Comparison of ENCODE assay signal across 12 cellular contexts in genomic region chr19:16085115-16085514, GRCh38. TPM values are rescaled to one million over a fixed set of nuclear protein-coding genes. Genes with fewer than 3 reads are reported as not detected.
DNase-seq lines count a peak whose midpoint lies in the region; ATAC-seq and TF ChIP-seq lines count a peak whose summit lies in the region.
"Had no signal": no experiment of that assay in that cellular context is flagged by ENCODE, and none has a peak within 500 bp of the region (broad histone marks: within the 10 kb centered on the region; RNA-seq: fewer than 3 reads in every experiment).

No MANE protein-coding gene starts in this region.

- peak overlapping the region in 1 of 2 donors; percentile 82 for H3K27ac Mint-ChIP-seq in activated naive CD4-positive, alpha-beta T cell treated with anti-CD3 and anti-CD28 coated beads, Interleukin-2, amount 50 U/mL, for 72 hours
- H3K27ac Mint-ChIP-seq in activated CD4-positive, alpha-beta memory T cell treated with anti-CD3 and anti-CD28 coated beads, Interleukin-2, amount 10 ng/mL, durations not matched to agents 7 days and 5 days = peak overlapping the region; percentile 97

- H3K27ac ChIP-seq in foreskin keratinocyte (no peak overlapping the region), upper lobe of left lung (peak overlapping the region; percentile 51 to 77 (median 64))
- H3K27ac ChIP-seq: gastrocnemius medialis had no signal

- H3K9me3 Mint-ChIP-seq in activated naive CD4-positive, alpha-beta T cell treated with anti-CD3 and anti-CD28 coated beads, Interleukin-2, amount 50 U/mL, for 72 hours = no peaks in the 10 kb centered on the region
- H3K9me3 Mint-ChIP-seq in activated CD4-positive, alpha-beta memory T cell treated with anti-CD3 and anti-CD28 coated beads, Interleukin-2, amount 10 ng/mL, durations not matched to agents 7 days and 5 days = no peaks in the 10 kb centered on the region

- peaks cover under 1% of the 10 kb centered on the region for H3K4me1 ChIP-seq in foreskin keratinocyte
- peaks cover 69 to 100% (median 83%) of the 10 kb centered on the region in 4 donors for H3K4me1 ChIP-seq in upper lobe of left lung

- no peak for TF ChIP-seq CTCF in foreskin keratinocyte (conservative IDR thresholded peaks at IDR 0.05)
- no peak for TF ChIP-seq CTCF in upper lobe of left lung (IDR thresholded peaks at IDR 0.05)

- peak overlapping the region; percentile 78 for H3K4me3 Mint-ChIP-seq in activated CD4-positive, alpha-beta memory T cell treated with anti-CD3 and anti-CD28 coated beads, Interleukin-2, amount 10 ng/mL, durations not matched to agents 7 days and 5 days

- 53 to 64% methylated on average over 6 of the region's 6 CpGs for WGBS in upper lobe of left lung, 2 donors

- no peaks in the 10 kb centered on the region for H3K27me3 Mint-ChIP-seq in activated CD4-positive, alpha-beta memory T cell treated with anti-CD3 and anti-CD28 coated beads, Interleukin-2, amount 10 ng/mL, durations not matched to agents 7 days and 5 days

- peaks cover 13 to 99% (median 83%) of the 10 kb centered on the region in 4 donors for H3K36me3 ChIP-seq in upper lobe of left lung
- H3K36me3 ChIP-seq: gastrocnemius medialis had no signal

- H3K9me3 ChIP-seq in upper lobe of left lung = no peaks in the 10 kb centered on the region
- H3K9me3 ChIP-seq: gastrocnemius medialis had no signal

- CTCF ChIA-PET in activated CD4-positive, alpha-beta memory T cell treated with anti-CD3 and anti-CD28 coated beads, Interleukin-2, amount 10 ng/mL, durations not matched to agents 7 days and 5 days (lab: Charles Lee) = interaction anchor here (0.5 to 4.5 kb wide), 11 partner anchors 9 to 113 kb away, joined by 3 to 26 read pairs (median 6); partner anchors contain the start of genes AP1M1, RAB8A and TPM4

- no peaks in the 10 kb centered on the region for H3K27me3 ChIP-seq in foreskin keratinocyte
- no peaks in the 10 kb centered on the region for H3K27me3 ChIP-seq in upper lobe of left lung
- H3K27me3 ChIP-seq: gastrocnemius medialis had no signal

- TF ChIP-seq EP300 in upper lobe of left lung (IDR thresholded peaks at IDR 0.05) = peak in 1 of 4 donors; percentile 24

- POLR2A ChIA-PET in activated CD4-positive, alpha-beta memory T cell treated with anti-CD3 and anti-CD28 coated beads, Interleukin-2, amount 10 ng/mL, durations not matched to agents 7 days and 5 days (lab: Charles Lee) = interaction anchor here (1.3 to 19.4 kb wide), 11 partner anchors 10 to 239 kb away, joined by 3 to 322 read pairs (median 19); partner anchors contain the start of genes HSH2D, KLF2, RAB8A and TPM4

- peak; percentile 39 for DNase-seq in activated naive CD4-positive, alpha-beta T cell treated with anti-CD3 and anti-CD28 coated beads, Interleukin-2, amount 50 U/mL, for 16 hours
- no peak for DNase-seq in activated naive CD4-positive, alpha-beta T cell treated with anti-CD3 and anti-CD28 coated beads, Interleukin-2, amount 50 U/mL, for 72 hours (ENCODE audit: low spot score in 2 of 2)
- no peak for DNase-seq in activated CD4-positive, alpha-beta memory T cell treated with anti-CD3 and anti-CD28 coated beads, Interleukin-2, amount 10 ng/mL, durations not matched to agents 7 days and 5 days
- DNase-seq in foreskin keratinocyte (no peak), upper lobe of left lung (peak in 1 of 2 donors; percentile 78), dedifferentiated amniotic fluid mesenchymal stem cell (ENCODE audit: extremely low spot score) (no peak)
- DNase-seq in stimulated activated CD4-positive, alpha-beta T cell treated with anti-CD3 and anti-CD28 coated beads, Interleukin-4, amount 100 ng/mL, for 1 hour = no peak
- DNase-seq in effector CD8-positive, alpha-beta T cell (lab: John Stamatoyannopoulos, UW) = no peak
- DNase-seq: gastrocnemius medialis; stimulated activated naive CD4-positive, alpha-beta T cell treated with Interleukin-2 at 50 U/mL for 16 hours had no signal

- no peak for TF ChIP-seq POLR2A in upper lobe of left lung (IDR thresholded peaks at IDR 0.05)

- ATAC-seq in activated naive CD4-positive, alpha-beta T cell treated with anti-CD3 and anti-CD28 coated beads, Interleukin-2, amount 50 U/mL, for 72 hours = no peak
- peak; percentile 20 for ATAC-seq in foreskin keratinocyte
- peak in 1 of 2 donors; percentile 12 for ATAC-seq in upper lobe of left lung (ENCODE audit: low FRiP score in 2 of 2)
- ATAC-seq: gastrocnemius medialis had no signal

- peaks cover 90% of the 10 kb centered on the region for H3K4me1 Mint-ChIP-seq in activated CD4-positive, alpha-beta memory T cell treated with anti-CD3 and anti-CD28 coated beads, Interleukin-2, amount 10 ng/mL, durations not matched to agents 7 days and 5 days

- H3K4me3 ChIP-seq in upper lobe of left lung = no peak overlapping the region
- H3K4me3 ChIP-seq: gastrocnemius medialis had no signal

- peaks cover 60 to 76% of the 10 kb centered on the region in 2 donors for H3K36me3 Mint-ChIP-seq in activated naive CD4-positive, alpha-beta T cell treated with anti-CD3 and anti-CD28 coated beads, Interleukin-2, amount 50 U/mL, for 72 hours
- peaks cover 93% of the 10 kb centered on the region for H3K36me3 Mint-ChIP-seq in activated CD4-positive, alpha-beta memory T cell treated with anti-CD3 and anti-CD28 coated beads, Interleukin-2, amount 10 ng/mL, durations not matched to agents 7 days and 5 days (ENCODE audit: low read depth)

RNA-seq across cellular contexts. Expression of gene TPM4, which starts 8.8 kb away (rescaled TPM):
- total RNA-seq in activated naive CD4-positive, alpha-beta T cell treated with anti-CD3 and anti-CD28 coated beads, Interleukin-2, amount 50 U/mL, for 72 hours = 100 to 1,000 TPM; 405 to 411 TPM
- total RNA-seq in activated CD4-positive, alpha-beta memory T cell treated with anti-CD3 and anti-CD28 coated beads, Interleukin-2, amount 10 ng/mL, durations not matched to agents 7 days and 5 days = 100 to 1,000 TPM; 592 to 611 TPM
- total RNA-seq in foreskin keratinocyte (691 and 701 TPM in 2 replicates), upper lobe of left lung (100 to 1,000 TPM; 258 to 569 (median 392) TPM)
- polyA plus RNA-seq in foreskin keratinocyte = 552 and 595 TPM in 2 replicates

RNA-seq across cellular contexts. Expression of gene RAB8A, which starts 26.6 kb away (rescaled TPM):
- 100 to 1,000 TPM; 125 to 155 TPM for total RNA-seq in activated naive CD4-positive, alpha-beta T cell treated with anti-CD3 and anti-CD28 coated beads, Interleukin-2, amount 50 U/mL, for 72 hours
- 100 to 1,000 TPM; 141 to 147 TPM for total RNA-seq in activated CD4-positive, alpha-beta memory T cell treated with anti-CD3 and anti-CD28 coated beads, Interleukin-2, amount 10 ng/mL, durations not matched to agents 7 days and 5 days
- total RNA-seq in foreskin keratinocyte = 76.3 and 84.6 TPM in 2 replicates
- polyA plus RNA-seq in foreskin keratinocyte = 53.7 and 59.4 TPM in 2 replicates
- 100 to 1,000 TPM in 1 of 6 donors, 10 to 100 TPM in 5; 29.3 to 117 (median 60.6) TPM for total RNA-seq in upper lobe of left lung

RNA-seq across cellular contexts. Expression of gene HSH2D, which starts 58.4 kb away (rescaled TPM):
- total RNA-seq in activated naive CD4-positive, alpha-beta T cell treated with anti-CD3 and anti-CD28 coated beads, Interleukin-2, amount 50 U/mL, for 72 hours = 10 to 100 TPM; 23.9 to 49.8 TPM
- 100 to 1,000 TPM; 101 to 110 TPM for total RNA-seq in activated CD4-positive, alpha-beta memory T cell treated with anti-CD3 and anti-CD28 coated beads, Interleukin-2, amount 10 ng/mL, durations not matched to agents 7 days and 5 days
- total RNA-seq in foreskin keratinocyte (3.1 and 3.2 TPM in 2 replicates), upper lobe of left lung (10 to 100 TPM in 2 of 6 donors, 1 to 10 TPM in 4; 5.9 to 12.6 (median 8.2) TPM)
- polyA plus RNA-seq in foreskin keratinocyte = 3.2 and 3.6 TPM in 2 replicates
- total RNA-seq: gastrocnemius medialis, LHCN-M2 had no signal
- polyA plus RNA-seq: BJ had no signal
